ENCODE assay signal across 1 cellular context in genomic region chr19:2567996-2568395, GRCh38.
TF ChIP-seq lines count a peak whose summit lies in the region.

No MANE protein-coding gene starts in this region.

TF ChIP-seq in GM12878, 131 proteins besides CTCF, POLR2A, EP300 and RAD21 (continued from another document):
- TF ChIP-seq REST (IDR thresholded peaks at IDR 0.05; ENCODE audit: low read depth, low read length), result no peak
